ENCODE assay signal across 22 cellular contexts in the genomic region with DNA sequence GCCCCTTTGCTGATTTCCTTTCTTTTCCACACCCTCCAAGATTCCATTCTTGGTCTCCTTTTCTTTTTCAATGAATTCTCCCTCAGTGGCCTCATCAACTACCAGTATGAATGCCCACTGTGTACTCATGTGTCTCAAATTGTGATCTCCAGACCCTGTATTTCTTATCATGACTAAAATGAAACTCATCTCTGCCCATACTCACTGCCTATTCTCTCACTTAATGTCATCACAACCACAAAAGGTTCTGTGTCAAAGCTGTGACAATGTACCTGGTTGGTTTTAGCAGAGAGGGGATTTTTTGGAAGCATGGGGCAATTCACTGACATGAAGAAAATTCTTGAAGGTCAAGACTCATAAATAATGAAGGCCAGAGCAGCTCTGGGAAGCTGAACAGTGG. TPM values are rescaled to one million over a fixed set of nuclear protein-coding genes. Genes with fewer than 3 reads are reported as not detected.
DNase-seq lines count a peak whose midpoint lies in the region; ATAC-seq, FAIRE-seq and TF ChIP-seq lines count a peak whose summit lies in the region.
"Had no signal": no experiment of that assay in that cellular context is flagged by ENCODE, and none has a peak within 500 bp of the region (broad histone marks: within the 10 kb centered on the region; RNA-seq: fewer than 3 reads in every experiment).

No MANE protein-coding gene starts in this region.

- H3K4me2 ChIP-seq in K562 (ENCODE audit: insufficient read depth, low read length), result no peak overlapping the region

- H3K4me1 ChIP-seq in K562 (replicated peaks in 1 of 2; ENCODE audit: control insufficient read depth in 2 of 2, insufficient read depth in 2 of 2, low read length in 2 of 2), result peaks cover 3 to 11% of the 10 kb centered on the region in 2 experiments; a peak in 3 of 5 replicates
- H3K4me1 ChIP-seq: BE2C had no signal

- H3K4me3 Mint-ChIP-seq in activated T-helper 1 cell treated with anti-CD3 and anti-CD28 coated beads, Interleukin-12 subunit alpha, Interleukin-12 subunit beta, Interleukin-2, Interleukin-4 antibody, amounts not matched to agents 30 ng/mL and 10 ng/mL and 1 ng/mL, durations not matched to agents 14 hours and 24 hours and 36 hours, result no peak overlapping the region

- H3K9me3 ChIP-seq in K562 (replicated peaks; ENCODE audit: control insufficient read depth, insufficient read depth, low read depth, low read length), result no peaks in the 10 kb centered on the region
- H3K9me3 ChIP-seq: BE2C had no signal

- H3K9me3 Mint-ChIP-seq in activated T-helper 1 cell treated with anti-CD3 and anti-CD28 coated beads, Interleukin-12 subunit alpha, Interleukin-12 subunit beta, Interleukin-2, Interleukin-4 antibody, amounts not matched to agents 30 ng/mL and 10 ng/mL and 1 ng/mL, durations not matched to agents 14 hours and 24 hours and 36 hours, result peaks cover 12% of the 10 kb centered on the region

- H3K36me3 Mint-ChIP-seq in activated T-helper 1 cell treated with anti-CD3 and anti-CD28 coated beads, Interleukin-12 subunit alpha, Interleukin-12 subunit beta, Interleukin-2, Interleukin-4 antibody, amounts not matched to agents 30 ng/mL and 10 ng/mL and 1 ng/mL, durations not matched to agents 14 hours and 24 hours and 36 hours (ENCODE audit: low read depth), result no peaks in the 10 kb centered on the region

- DNase-seq in GM10266 (ENCODE audit: extremely low spot score), result peak; percentile 22
- DNase-seq in GM12892 (ENCODE audit: insufficient read length), result no peak
- no peak for DNase-seq in K562 (ENCODE audit: extremely low read depth in 1 of 4, low spot score in 3 of 4)
- no peak for DNase-seq in KBM-7
- no peak for DNase-seq in activated T-helper 1 cell treated with anti-CD3 and anti-CD28 coated beads, Interleukin-12 subunit alpha, Interleukin-12 subunit beta, Interleukin-2, Interleukin-4 antibody, amounts not matched to agents 30 ng/mL and 10 ng/mL and 1 ng/mL, durations not matched to agents 14 hours and 24 hours and 36 hours (ENCODE audit: low spot score)
- DNase-seq in SW480 (ENCODE audit: low spot score), result no peak
- DNase-seq in C1 segment of cervical spinal cord (lab: John Stamatoyannopoulos, UW), result no peak
- DNase-seq: BE2C; Calu3; CD4-positive, alpha-beta memory T cell; DMS53; H7; Kasumi-1; MM.1S; NCI-H1092 treated with DMSO at 0.1 percent for 48 hours; NCI-H2107; NCI-H2227 treated with DMSO at 0.1 percent for 48 hours; NCI-H524 treated with DMSO at 0.1 percent for 48 hours had no signal

- POLR2A ChIA-PET in K562 (lab: Yijun Ruan, JAX), result no interaction called here

- BruUV-seq in K562 (replicated peaks; lab: Mats Ljungman, UMichigan), result no TSS peak

- H3K4me1 Mint-ChIP-seq in activated T-helper 1 cell treated with anti-CD3 and anti-CD28 coated beads, Interleukin-12 subunit alpha, Interleukin-12 subunit beta, Interleukin-2, Interleukin-4 antibody, amounts not matched to agents 30 ng/mL and 10 ng/mL and 1 ng/mL, durations not matched to agents 14 hours and 24 hours and 36 hours (ENCODE audit: low read depth), result no peaks in the 10 kb centered on the region
- H3K4me1 Mint-ChIP-seq: CD4-positive, alpha-beta memory T cell had no signal

- intact Hi-C loops in K562 (cut with micrococcal nuclease), result no loop called here
- intact Hi-C loops in activated T-helper 1 cell treated with anti-CD3 and anti-CD28 coated beads, Interleukin-12 subunit alpha, Interleukin-12 subunit beta, Interleukin-2, Interleukin-4 antibody, amounts not matched to agents 30 ng/mL and 10 ng/mL and 1 ng/mL, durations not matched to agents 14 hours and 24 hours and 36 hours (cut with micrococcal nuclease), result no loop called here

- ATAC-seq in HG02759 (IDR thresholded peaks at IDR 0.05; ENCODE audit: unreplicated experiment) (peak; percentile 53), K562 (no peak)

- no peak overlapping the region for H2AFZ ChIP-seq in K562 (ENCODE audit: low read depth, low read length)

- H3K27me3 Mint-ChIP-seq in activated T-helper 1 cell treated with anti-CD3 and anti-CD28 coated beads, Interleukin-12 subunit alpha, Interleukin-12 subunit beta, Interleukin-2, Interleukin-4 antibody, amounts not matched to agents 30 ng/mL and 10 ng/mL and 1 ng/mL, durations not matched to agents 14 hours and 24 hours and 36 hours (ENCODE audit: insufficient read depth), result peaks cover 29% of the 10 kb centered on the region

- no peaks in the 10 kb centered on the region for H3K79me2 ChIP-seq in K562 (ENCODE audit: control insufficient read depth, insufficient read depth, low read length)

- H3K27ac ChIP-seq in K562 (ENCODE audit: extremely low read depth, low read depth, low read length), result no peak overlapping the region
- H3K27ac ChIP-seq: SJSA1 had no signal

- in situ Hi-C loops in K562 (cut with MboI), result loop anchor here (25.0 kb wide), 1 partner anchor 672 kb away; no protein-coding TSS in a partner anchor
- in situ Hi-C loops in KBM-7 (cut with MboI; ENCODE audit: low pct_unique_long_range_greater_than_20kb, low sequenced_read_pairs), result no loop called here

- TF ChIP-seq CTCF in GM10266 (IDR thresholded peaks at IDR 0.05; ENCODE audit: control insufficient read depth, insufficient read depth, low read depth, missing control alignments) (no peak), K562 (IDR thresholded peaks at IDR 0.05 in 2 of 3, conservative IDR thresholded peaks at IDR 0.05 in 1 of 3; ENCODE audit: insufficient read depth in 2 of 3, low read depth in 1 of 3, low read length in 3 of 3) (no peak)

- H3K4me3 ChIP-seq in K562, result no peak overlapping the region
- H3K4me3 ChIP-seq: SJSA1 had no signal

- no peak overlapping the region for H3K27ac Mint-ChIP-seq in activated T-helper 1 cell treated with anti-CD3 and anti-CD28 coated beads, Interleukin-12 subunit alpha, Interleukin-12 subunit beta, Interleukin-2, Interleukin-4 antibody, amounts not matched to agents 30 ng/mL and 10 ng/mL and 1 ng/mL, durations not matched to agents 14 hours and 24 hours and 36 hours

- no peaks in the 10 kb centered on the region for H4K20me1 ChIP-seq in K562 (replicated peaks; ENCODE audit: control insufficient read depth, insufficient read depth, low read length)

- no peak for TF ChIP-seq EP300 in K562 (IDR thresholded peaks at IDR 0.05; ENCODE audit: low read length)

- no peaks in the 10 kb centered on the region for H3K36me3 ChIP-seq in K562 (ENCODE audit: control insufficient read depth, insufficient read depth, low read length)
- H3K36me3 ChIP-seq: BE2C, SJSA1 had no signal

- H3K9ac ChIP-seq in K562 (ENCODE audit: insufficient read depth in 1 of 2, low read depth in 2 of 2, low read length in 2 of 2), result no peak overlapping the region

- no peak for TF ChIP-seq POLR2A in GM12892 (IDR thresholded peaks at IDR 0.05; ENCODE audit: low read depth, low read length)
- TF ChIP-seq POLR2A in K562 (conservative IDR thresholded peaks at IDR 0.05), result no peak

- no peak for TF ChIP-seq RAD21 in K562 (CRISPR knock-in tag; conservative IDR thresholded peaks at IDR 0.05 in 1 of 2, IDR thresholded peaks at IDR 0.05 in 1 of 2)

- CTCF ChIA-PET in K562 (lab: Yijun Ruan, JAX; ENCODE audit: low intra/inter-chr PET ratio), result no interaction called here

- no peaks in the 10 kb centered on the region for H3K9me1 ChIP-seq in K562 (ENCODE audit: control insufficient read depth, insufficient read depth, low read length)

- H3K27me3 ChIP-seq in K562 (ENCODE audit: control insufficient read depth in 2 of 2, insufficient read depth in 2 of 2, low read length in 2 of 2), result peaks cover 0 to 9% of the 10 kb centered on the region in 2 experiments; a peak in 3 of 5 replicates
- H3K27me3 ChIP-seq: BE2C, SJSA1 had no signal

- peak; percentile 82 for FAIRE-seq in GM12892 (lab: Jason Lieb, UNC)
- no peak for FAIRE-seq in K562 (lab: Jason Lieb, UNC)
- FAIRE-seq: GM18507 had no signal

RNA-seq across cellular contexts. Expression of a gene that starts 11.5 kb away (rescaled TPM):
- polyA plus RNA-seq in GM12892 (2012; ENCODE audit: missing spikeins), result not detected
- total RNA-seq in K562 (2011; cell fraction: chromatin; rRNA removed; ENCODE audit: low replicate concordance), result not detected in 2 replicates
- total RNA-seq in K562 (2011; cell fraction: nucleolus; rRNA removed), result not detected in 2 replicates
- not detected in 2 replicates for total RNA-seq in K562 (2011; cell fraction: nucleoplasm; rRNA removed)
- total RNA-seq in K562 (2014; rRNA removed) (not detected in 2 replicates), K562 (2014; rRNA removed; fragmentation: Illumina TruSeq; extraction: Trizol) (not detected in 2 replicates), K562 (2015; rRNA removed; fragmentation: Illumina TruSeq; extraction: Trizol) (not detected in 2 replicates), K562 (2021) (not detected in 2 replicates)
- polyA plus RNA-seq in K562 (2011; rRNA removed) (not detected in 2 replicates), K562 (2014; fragmentation: Illumina TruSeq; extraction: Trizol) (not detected in 2 replicates), K562 (2014; fragmentation: Nextera tagmentation; extraction: Ambion mirVana) (not detected), K562 (2014; rRNA removed) (not detected in 2 replicates)
- polyA plus RNA-seq in K562 (2011; cell fraction: cytosol; rRNA removed), result not detected in 2 replicates
- polyA plus RNA-seq in K562 (2011; cell fraction: nucleus; rRNA removed), result not detected in 2 replicates
- 0.06 TPM in 1 of 2 replicates, not detected in the other for polyA plus RNA-seq in K562 (2012)
- polyA minus RNA-seq in K562 (2011; rRNA and poly(A)+ RNA removed), result not detected in 2 replicates
- not detected in 2 replicates for polyA minus RNA-seq in K562 (2011; cell fraction: cytosol; rRNA and poly(A)+ RNA removed)
- not detected in 2 replicates for polyA minus RNA-seq in K562 (2011; cell fraction: nucleus; rRNA and poly(A)+ RNA removed)
- not detected in 2 replicates for total RNA-seq in activated T-helper 1 cell treated with anti-CD3 and anti-CD28 coated beads, Interleukin-12 subunit alpha, Interleukin-12 subunit beta, Interleukin-2, Interleukin-4 antibody, amounts not matched to agents 30 ng/mL and 10 ng/mL and 1 ng/mL, durations not matched to agents 14 hours and 24 hours and 36 hours
- total RNA-seq: Calu3; CD4-positive, alpha-beta memory T cell; H7; HT-29 had no signal
- polyA plus RNA-seq: CD4-positive, alpha-beta memory T cell had no signal

RNA-seq across cellular contexts. Expression of a gene that starts 41.1 kb away (rescaled TPM):
- polyA plus RNA-seq in GM12892 (2012; ENCODE audit: missing spikeins), result not detected
- total RNA-seq in K562 (2011; cell fraction: chromatin; rRNA removed; ENCODE audit: low replicate concordance), result not detected in 2 replicates
- total RNA-seq in K562 (2011; cell fraction: nucleolus; rRNA removed), result not detected in 2 replicates
- not detected in 2 replicates for total RNA-seq in K562 (2011; cell fraction: nucleoplasm; rRNA removed)
- total RNA-seq in K562 (2014; rRNA removed) (not detected in 2 replicates), K562 (2014; rRNA removed; fragmentation: Illumina TruSeq; extraction: Trizol) (not detected in 2 replicates), K562 (2015; rRNA removed; fragmentation: Illumina TruSeq; extraction: Trizol) (not detected in 2 replicates), K562 (2021) (0.13 and 0.18 TPM in 2 replicates)
- polyA plus RNA-seq in K562 (2011; rRNA removed) (not detected in 2 replicates), K562 (2014; fragmentation: Illumina TruSeq; extraction: Trizol) (not detected in 2 replicates), K562 (2014; fragmentation: Nextera tagmentation; extraction: Ambion mirVana) (not detected), K562 (2014; rRNA removed) (not detected in 2 replicates)
- not detected in 2 replicates for polyA plus RNA-seq in K562 (2011; cell fraction: cytosol; rRNA removed)
- polyA plus RNA-seq in K562 (2011; cell fraction: nucleus; rRNA removed), result not detected in 2 replicates
- polyA plus RNA-seq in K562 (2012), result 0.03 TPM in 1 of 2 replicates, not detected in the other
- not detected in 2 replicates for polyA minus RNA-seq in K562 (2011; rRNA and poly(A)+ RNA removed)
- polyA minus RNA-seq in K562 (2011; cell fraction: cytosol; rRNA and poly(A)+ RNA removed), result not detected in 2 replicates
- not detected in 2 replicates for polyA minus RNA-seq in K562 (2011; cell fraction: nucleus; rRNA and poly(A)+ RNA removed)
- total RNA-seq in activated T-helper 1 cell treated with anti-CD3 and anti-CD28 coated beads, Interleukin-12 subunit alpha, Interleukin-12 subunit beta, Interleukin-2, Interleukin-4 antibody, amounts not matched to agents 30 ng/mL and 10 ng/mL and 1 ng/mL, durations not matched to agents 14 hours and 24 hours and 36 hours, result not detected in 2 replicates
- total RNA-seq: CD4-positive, alpha-beta memory T cell; H7 had no signal
- polyA plus RNA-seq: CD4-positive, alpha-beta memory T cell had no signal
